ENCODE assay signal across 8 cellular contexts in the genomic region with DNA sequence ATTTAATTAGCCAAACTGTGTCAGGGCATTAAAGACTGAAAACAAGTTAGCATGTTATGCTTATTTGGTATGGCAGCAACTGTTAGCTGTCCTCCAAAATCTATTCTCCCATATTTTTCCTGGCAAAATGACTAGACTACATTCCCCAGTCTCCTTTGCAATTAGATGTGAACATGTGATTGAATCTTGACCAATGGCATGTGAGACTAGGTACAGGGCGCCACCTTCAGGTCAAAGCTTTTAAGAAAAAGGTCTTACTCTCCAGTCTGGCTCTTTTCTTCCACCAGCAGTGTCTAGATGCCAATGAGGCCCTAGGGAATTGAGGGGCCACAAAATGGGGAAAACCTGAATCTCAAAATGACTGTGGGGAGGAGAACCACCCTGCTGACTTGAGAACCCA.
A peak's percentile ranks its signal among the peaks of the same experiment; 100 is the strongest.
DNase-seq lines count a peak whose midpoint lies in the region; ATAC-seq, FAIRE-seq and TF ChIP-seq lines count a peak whose summit lies in the region.

No MANE protein-coding gene starts in this region.

- no peaks in the 10 kb centered on the region for H3K27me3 ChIP-seq in bronchial epithelial cell (ENCODE audit: control insufficient read depth, insufficient read depth, low read length)
- H3K27me3 ChIP-seq in effector memory CD4-positive, alpha-beta T cell (replicated peaks; ENCODE audit: control insufficient read depth, insufficient read depth, low read length, poor library complexity, severe bottlenecking) = no peaks in the 10 kb centered on the region

- H3K27ac ChIP-seq in effector memory CD4-positive, alpha-beta T cell (ENCODE audit: insufficient read depth, low read length, poor library complexity, severe bottlenecking) = no peak overlapping the region

- no peaks in the 10 kb centered on the region for H3K9me3 ChIP-seq in effector memory CD4-positive, alpha-beta T cell (ENCODE audit: control insufficient read depth, low read length)

- no peaks in the 10 kb centered on the region for H3K9me3 Mint-ChIP-seq in activated naive CD8-positive, alpha-beta T cell treated with anti-CD3 and anti-CD28 coated beads, Interleukin-2, amount 50 U/mL, for 24 hours
- H3K9me3 Mint-ChIP-seq in activated naive CD8-positive, alpha-beta T cell treated with anti-CD3 and anti-CD28 coated beads for 36 hours = no peaks in the 10 kb centered on the region
- peaks cover 0 to 5% of the 10 kb centered on the region in 2 donors for H3K9me3 Mint-ChIP-seq in stimulated activated naive B cell treated with anti-CD40 and anti-IgM and Interleukin-4, amounts not matched to agents 10 μg/mL and 1 μg/mL and 100 μg/mL, for 72 hours

- FAIRE-seq in bronchial epithelial cell (lab: Jason Lieb, UNC) = no peak

- H3K4me3 ChIP-seq in bronchial epithelial cell (ENCODE audit: low read depth, low read length) = no peak overlapping the region
- no peak overlapping the region for H3K4me3 ChIP-seq in effector memory CD4-positive, alpha-beta T cell (ENCODE audit: insufficient read depth, low read depth, low read length, poor library complexity, severe bottlenecking)

- H3K36me3 Mint-ChIP-seq in activated naive CD8-positive, alpha-beta T cell treated with anti-CD3 and anti-CD28 coated beads, Interleukin-2, amount 50 U/mL, for 24 hours (ENCODE audit: low read depth) = no peaks in the 10 kb centered on the region
- no peaks in the 10 kb centered on the region for H3K36me3 Mint-ChIP-seq in activated naive CD8-positive, alpha-beta T cell treated with anti-CD3 and anti-CD28 coated beads for 36 hours
- H3K36me3 Mint-ChIP-seq in stimulated activated naive B cell treated with anti-CD40 and anti-IgM and Interleukin-4, amounts not matched to agents 10 μg/mL and 1 μg/mL and 100 μg/mL, for 72 hours = no peaks in the 10 kb centered on the region

- H3K27ac Mint-ChIP-seq in activated naive CD8-positive, alpha-beta T cell treated with anti-CD3 and anti-CD28 coated beads, Interleukin-2, amount 50 U/mL, for 24 hours = no peak overlapping the region
- no peak overlapping the region for H3K27ac Mint-ChIP-seq in activated naive CD8-positive, alpha-beta T cell treated with anti-CD3 and anti-CD28 coated beads for 36 hours
- H3K27ac Mint-ChIP-seq in stimulated activated naive B cell treated with anti-CD40 and anti-IgM and Interleukin-4, amounts not matched to agents 10 μg/mL and 1 μg/mL and 100 μg/mL, for 72 hours = no peak overlapping the region

- no peaks in the 10 kb centered on the region for H3K4me1 ChIP-seq in effector memory CD4-positive, alpha-beta T cell (ENCODE audit: control insufficient read depth, insufficient read depth, low read length, poor library complexity, severe bottlenecking)

- H3K4me1 Mint-ChIP-seq in activated naive CD8-positive, alpha-beta T cell treated with anti-CD3 and anti-CD28 coated beads, Interleukin-2, amount 50 U/mL, for 24 hours = no peaks in the 10 kb centered on the region
- H3K4me1 Mint-ChIP-seq in activated naive CD8-positive, alpha-beta T cell treated with anti-CD3 and anti-CD28 coated beads for 36 hours = no peaks in the 10 kb centered on the region
- H3K4me1 Mint-ChIP-seq in stimulated activated naive B cell treated with anti-CD40 and anti-IgM and Interleukin-4, amounts not matched to agents 10 μg/mL and 1 μg/mL and 100 μg/mL, for 72 hours = no peaks in the 10 kb centered on the region

- no peak for ATAC-seq in activated naive CD8-positive, alpha-beta T cell treated with anti-CD3 and anti-CD28 coated beads, Interleukin-2, amount 50 U/mL, for 24 hours
- ATAC-seq in HG02571 (IDR thresholded peaks at IDR 0.05; ENCODE audit: unreplicated experiment) = peak; percentile 62
- ATAC-seq in stimulated activated naive B cell treated with anti-CD40 and anti-IgM and Interleukin-4, amounts not matched to agents 10 μg/mL and 1 μg/mL and 100 μg/mL, for 72 hours (replicated peaks) = peak; percentile 14 to 62

- DNase-seq in activated naive CD8-positive, alpha-beta T cell treated with anti-CD3 and anti-CD28 coated beads, Interleukin-2, amount 50 U/mL, for 24 hours = peak; percentile 10
- DNase-seq in activated naive CD8-positive, alpha-beta T cell treated with anti-CD3 and anti-CD28 coated beads for 36 hours = no peak
- DNase-seq in NCI-H146 treated with DMSO at 0.1 percent for 48 hours (lab: John Stamatoyannopoulos, UW; ENCODE audit: unreplicated experiment) (peak; percentile 28), bronchial epithelial cell (ENCODE audit: low read depth) (peak; percentile 28), C1 segment of cervical spinal cord (lab: John Stamatoyannopoulos, UW) (no peak)
- DNase-seq in stimulated activated naive B cell treated with anti-CD40 and anti-IgM and Interleukin-4, amounts not matched to agents 10 μg/mL and 1 μg/mL and 100 μg/mL, for 72 hours = peak; percentile 11
- no peak for DNase-seq in effector memory CD4-positive, alpha-beta T cell

- H3K27me3 Mint-ChIP-seq in activated naive CD8-positive, alpha-beta T cell treated with anti-CD3 and anti-CD28 coated beads, Interleukin-2, amount 50 U/mL, for 24 hours = no peaks in the 10 kb centered on the region
- no peaks in the 10 kb centered on the region for H3K27me3 Mint-ChIP-seq in activated naive CD8-positive, alpha-beta T cell treated with anti-CD3 and anti-CD28 coated beads for 36 hours
- no peaks in the 10 kb centered on the region for H3K27me3 Mint-ChIP-seq in stimulated activated naive B cell treated with anti-CD40 and anti-IgM and Interleukin-4, amounts not matched to agents 10 μg/mL and 1 μg/mL and 100 μg/mL, for 72 hours

- H3K36me3 ChIP-seq in bronchial epithelial cell (ENCODE audit: control insufficient read depth, insufficient read depth, low read length) = no peaks in the 10 kb centered on the region
- no peaks in the 10 kb centered on the region for H3K36me3 ChIP-seq in effector memory CD4-positive, alpha-beta T cell (ENCODE audit: control insufficient read depth, insufficient read depth, low read length)

- peak; percentile 13 for TF ChIP-seq CTCF in bronchial epithelial cell (IDR thresholded peaks at IDR 0.05; ENCODE audit: insufficient read depth, low read length, severe bottlenecking)

- no peak overlapping the region for H3K4me3 Mint-ChIP-seq in activated naive CD8-positive, alpha-beta T cell treated with anti-CD3 and anti-CD28 coated beads, Interleukin-2, amount 50 U/mL, for 24 hours
- no peak overlapping the region for H3K4me3 Mint-ChIP-seq in activated naive CD8-positive, alpha-beta T cell treated with anti-CD3 and anti-CD28 coated beads for 36 hours
- no peak overlapping the region for H3K4me3 Mint-ChIP-seq in stimulated activated naive B cell treated with anti-CD40 and anti-IgM and Interleukin-4, amounts not matched to agents 10 μg/mL and 1 μg/mL and 100 μg/mL, for 72 hours

Comparison
In these comparisons a context has a peak if more than half of its experiments do, and no peak if none do; other contexts are left out.
1. DNase-seq: peak in activated naive CD8-positive, alpha-beta T cell treated with anti-CD3 and anti-CD28 coated beads, Interleukin-2, amount 50 U/mL, for 24 hours (single experiment), NCI-H146 treated with DMSO at 0.1 percent for 48 hours (single experiment), bronchial epithelial cell (single experiment) and stimulated activated naive B cell treated with anti-CD40 and anti-IgM and Interleukin-4, amounts not matched to agents 10 μg/mL and 1 μg/mL and 100 μg/mL, for 72 hours (single experiment); none in activated naive CD8-positive, alpha-beta T cell treated with anti-CD3 and anti-CD28 coated beads for 36 hours (single experiment), effector memory CD4-positive, alpha-beta T cell (0 of 3) and C1 segment of cervical spinal cord (0 of 14).